In genomic region chr17:30910151-30910550, GRCh38 we compare ENCODE assay signal across 2 cellular contexts. TPM values are rescaled to one million over a fixed set of nuclear protein-coding genes. Genes with fewer than 3 reads are reported as not detected.
"Had no signal": no experiment of that assay in that cellular context is flagged by ENCODE, and none has a peak within 500 bp of the region (broad histone marks: within the 10 kb centered on the region; RNA-seq: fewer than 3 reads in every experiment).

No MANE protein-coding gene starts in this region.

RNA-seq across cellular contexts. Expression of gene ADAP2, which starts 11.6 kb away (rescaled TPM):
- total RNA-seq: RPMI7951, SJCRH30 had no signal
